In the genomic region with DNA sequence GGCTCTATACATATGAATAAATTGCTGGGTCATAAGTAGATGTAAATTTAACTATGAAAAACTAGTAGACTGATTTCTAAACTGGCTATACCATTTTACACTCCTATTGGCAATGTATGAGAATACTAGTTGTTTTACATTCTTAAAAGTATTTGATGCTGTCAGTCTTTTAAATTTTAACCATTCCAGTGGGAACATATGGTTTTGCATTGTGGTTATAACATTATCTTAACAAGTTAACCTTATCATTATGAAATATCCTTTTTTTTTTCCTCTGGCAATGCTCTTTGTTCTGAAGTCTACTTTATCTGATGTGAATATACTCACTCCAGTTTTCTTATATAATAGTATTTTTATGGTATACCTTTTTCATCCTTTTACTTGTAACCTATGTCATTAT, we compare ENCODE assay signal across 15 cellular contexts.
DNase-seq lines count a peak whose midpoint lies in the region; FAIRE-seq and TF ChIP-seq lines count a peak whose summit lies in the region.
"Had no signal": no experiment of that assay in that cellular context is flagged by ENCODE, and none has a peak within 500 bp of the region (broad histone marks: within the 10 kb centered on the region; RNA-seq: fewer than 3 reads in every experiment).

No MANE protein-coding gene starts in this region.

- peak overlapping the region; percentile 71 for H3K4me2 ChIP-seq in GM23248 (ENCODE audit: unreplicated experiment)
- H3K4me2 ChIP-seq in osteoblast (ENCODE audit: insufficient read depth, low read length) = peak overlapping the region; percentile 67

- H3K79me2 ChIP-seq in GM23248 (ENCODE audit: insufficient read depth) (no peaks in the 10 kb centered on the region), osteoblast (ENCODE audit: insufficient read depth, low read length) (no peaks in the 10 kb centered on the region)

- peaks cover 21% of the 10 kb centered on the region for H3F3A ChIP-seq in GM23248 (ENCODE audit: insufficient read depth)

- H3K4me1 ChIP-seq in GM23248 (ENCODE audit: insufficient read depth) (peaks cover 15% of the 10 kb centered on the region), SJSA1 (replicated peaks) (peaks cover 31% of the 10 kb centered on the region), osteoblast (ENCODE audit: insufficient read depth, low read length) (peaks cover 11% of the 10 kb centered on the region)
- H3K4me1 ChIP-seq: HAP-1 had no signal

- no peak for TF ChIP-seq POLR2A in H54 (IDR thresholded peaks at IDR 0.05; ENCODE audit: low read depth, low read length)

- H3K4me3 ChIP-seq in GM23248 (peak overlapping the region; percentile 26), SJSA1 (no peak overlapping the region), osteoblast (ENCODE audit: insufficient read depth, low read length) (no peak overlapping the region)
- H3K4me3 ChIP-seq: HAP-1, SK-N-MC had no signal

- H4K20me1 ChIP-seq in GM23248 (ENCODE audit: insufficient read depth) = no peaks in the 10 kb centered on the region
- no peaks in the 10 kb centered on the region for H4K20me1 ChIP-seq in osteoblast (ENCODE audit: insufficient read depth, low read length)

- no peaks in the 10 kb centered on the region for H3K36me3 ChIP-seq in GM23248 (ENCODE audit: low read depth)
- no peaks in the 10 kb centered on the region for H3K36me3 ChIP-seq in SJSA1
- H3K36me3 ChIP-seq in osteoblast (ENCODE audit: insufficient read depth, low read length) = no peaks in the 10 kb centered on the region
- H3K36me3 ChIP-seq: HAP-1 had no signal

- peak overlapping the region; percentile 67 for H3K9ac ChIP-seq in GM23248

- H2AFZ ChIP-seq in GM23248 (no peak overlapping the region), osteoblast (ENCODE audit: low read length) (no peak overlapping the region)

- H3K9me2 ChIP-seq in GM23248 (ENCODE audit: insufficient read depth) = no peaks in the 10 kb centered on the region

- in situ Hi-C loops in GM23248 (cut with MboI) = no loop called here

- no peaks in the 10 kb centered on the region for H3K27me3 ChIP-seq in GM23248 (replicated peaks; ENCODE audit: insufficient read depth)
- no peaks in the 10 kb centered on the region for H3K27me3 ChIP-seq in SJSA1 (replicated peaks)
- H3K27me3 ChIP-seq in osteoblast (ENCODE audit: insufficient read depth, low read length) = peaks cover 2% of the 10 kb centered on the region

- TF ChIP-seq CTCF in osteoblast (IDR thresholded peaks at IDR 0.05; ENCODE audit: extremely low read depth, low read depth, low read length) = no peak

- peak overlapping the region; percentile 92 for H3K27ac ChIP-seq in GM23248
- peak overlapping the region; percentile 77 for H3K27ac ChIP-seq in SJSA1
- H3K27ac ChIP-seq in osteoblast (ENCODE audit: low read depth, low read length) = peak overlapping the region; percentile 93
- H3K27ac ChIP-seq: SK-N-MC had no signal

- DNase-seq in GM23248 = no peak
- DNase-seq in SJSA1 (ENCODE audit: low read depth in 1 of 2, low spot score in 2 of 2) = no peak
- no peak for DNase-seq in osteoblast (ENCODE audit: insufficient read length, low spot score, missing footprints)
- no peak for DNase-seq in H54 (ENCODE audit: insufficient read length, low spot score)
- no peak for DNase-seq in COLO829 (ENCODE audit: low spot score)
- no peak for DNase-seq in NCI-H526 (lab: John Stamatoyannopoulos, UW)
- DNase-seq: CD4-positive, CD25-positive, alpha-beta regulatory T cell; NCI-H1048; NCI-H1436 treated with DMSO at 0.1 percent for 48 hours; NCI-H2029 treated with DMSO at 0.1 percent for 48 hours; NCI-H510A; NCI-H82 had no signal

- FAIRE-seq in endometrium (lab: Jason Lieb, UNC) (peak; percentile 45), H54 (lab: Jason Lieb, UNC) (no peak)

- H3K9me3 ChIP-seq in GM23248 (ENCODE audit: low read depth) = no peaks in the 10 kb centered on the region
- no peaks in the 10 kb centered on the region for H3K9me3 ChIP-seq in SJSA1 (replicated peaks)
- peaks cover 3% of the 10 kb centered on the region for H3K9me3 ChIP-seq in osteoblast (ENCODE audit: low read depth, low read length)
- H3K9me3 ChIP-seq: HAP-1 had no signal
